In genomic region chr10:64080071-64080470, GRCh38 we compare ENCODE assay signal across 35 cellular contexts.
"Had no signal": no experiment of that assay in that cellular context is flagged by ENCODE, and none has a peak within 500 bp of the region (broad histone marks: within the 10 kb centered on the region; RNA-seq: fewer than 3 reads in every experiment).

No MANE protein-coding gene starts in this region.

- H3K27me3 ChIP-seq: body of pancreas, brain microvascular endothelial cell, breast epithelium, colonic mucosa had no signal

- H3K27ac ChIP-seq: body of pancreas, brain microvascular endothelial cell, breast epithelium, colonic mucosa, VCaP had no signal

- ATAC-seq: activated CD4-positive, alpha-beta T cell treated with anti-CD3 and anti-CD28 coated beads for 36 hours; activated CD8-positive, alpha-beta memory T cell treated with anti-CD3 and anti-CD28 coated beads, Interleukin-2, amount 10 ng/mL, durations not matched to agents 7 days and 5 days; activated CD8-positive, alpha-beta T cell treated with anti-CD3 and anti-CD28 coated beads, Interleukin-2, amount 10 ng/mL, durations not matched to agents 7 days and 5 days; activated naive CD8-positive, alpha-beta T cell treated with anti-CD3 and anti-CD28 coated beads, Interleukin-2, amount 50 U/mL, for 24 hours; body of pancreas; T-cell had no signal

- H3K27me3 Mint-ChIP-seq: activated B cell treated with CpG ODN at 0.5 μM for 24 hours; activated naive CD4-positive, alpha-beta T cell treated with anti-CD3 and anti-CD28 coated beads, Interleukin-2, amount 10 ng/mL, durations not matched to agents 7 days and 5 days; activated naive CD8-positive, alpha-beta T cell treated with anti-CD3 and anti-CD28 coated beads, Interleukin-2, amount 50 U/mL, for 24 hours had no signal

- H3K4me1 ChIP-seq: body of pancreas, breast epithelium had no signal

- H3K9me3 ChIP-seq: breast epithelium, colonic mucosa had no signal

- DNase-seq: activated B cell treated with CpG ODN at 0.5 μM for 24 hours; activated CD4-positive, alpha-beta memory T cell treated with anti-CD3 and anti-CD28 coated beads, Interleukin-2, amount 10 ng/mL, durations not matched to agents 7 days and 5 days; activated CD4-positive, alpha-beta T cell treated with anti-CD3 and anti-CD28 coated beads for 1 hour; activated CD4-positive, alpha-beta T cell treated with anti-CD3 and anti-CD28 coated beads for 36 hours; activated CD4-positive, alpha-beta T cell treated with anti-CD3 and anti-CD28 coated beads for 48 hours; activated CD4-positive, alpha-beta T cell treated with anti-CD3 and anti-CD28 coated beads, Interleukin-2, amount 10 ng/mL, durations not matched to agents 7 days and 5 days; activated CD4-positive, alpha-beta T cell treated with anti-CD3 and anti-CD28 coated beads, Interleukin-2, amount 50 U/mL, for 48 hours; activated CD8-positive, alpha-beta memory T cell treated with anti-CD3 and anti-CD28 coated beads for 24 hours; activated CD8-positive, alpha-beta memory T cell treated with anti-CD3 and anti-CD28 coated beads, Interleukin-2, amount 10 ng/mL, durations not matched to agents 7 days and 5 days; activated CD8-positive, alpha-beta memory T cell treated with anti-CD3 and anti-CD28 coated beads, Interleukin-2, amount 50 U/mL, for 48 hours; activated CD8-positive, alpha-beta T cell treated with anti-CD3 and anti-CD28 coated beads, Interleukin-2, amount 10 ng/mL, durations not matched to agents 7 days and 5 days; activated effector memory CD4-positive, alpha-beta T cell treated with Interleukin-2 at 50 U/mL for 16 hours; activated gamma-delta T cell; activated naive CD4-positive, alpha-beta T cell treated with anti-CD3 and anti-CD28 coated beads, Interleukin-2, amount 10 ng/mL, durations not matched to agents 7 days and 5 days; activated naive CD4-positive, alpha-beta T cell treated with Interleukin-2 at 50 U/mL for 16 hours; activated naive CD8-positive, alpha-beta T cell treated with anti-CD3 and anti-CD28 coated beads, Interleukin-2, amount 10 ng/mL, durations not matched to agents 7 days and 5 days; activated naive CD8-positive, alpha-beta T cell treated with anti-CD3 and anti-CD28 coated beads, Interleukin-2, amount 50 U/mL, for 24 hours; activated T-cell treated with anti-CD3 and anti-CD28 coated beads, Interleukin-2, amount 50 U/mL, for 24 hours; activated T-cell treated with anti-CD3 and anti-CD28 coated beads, Interleukin-2, amount 50 U/mL, for 48 hours; amniotic stem cell; aorta; body of pancreas; brain microvascular endothelial cell; central memory CD4-positive, alpha-beta T cell; colonic mucosa; T-cell; T-helper 2 cell; T-helper 9 cell had no signal

- H3K36me3 ChIP-seq: brain microvascular endothelial cell, breast epithelium, colonic mucosa had no signal

- FAIRE-seq: TTC549 had no signal

- H3K36me3 Mint-ChIP-seq: activated CD8-positive, alpha-beta memory T cell treated with anti-CD3 and anti-CD28 coated beads, Interleukin-2, amount 10 ng/mL, durations not matched to agents 7 days and 5 days; activated naive CD4-positive, alpha-beta T cell treated with anti-CD3 and anti-CD28 coated beads, Interleukin-2, amount 10 ng/mL, durations not matched to agents 7 days and 5 days; activated naive CD4-positive, alpha-beta T cell treated with anti-CD3 and anti-CD28 coated beads, Interleukin-2, amount 50 U/mL, for 24 hours; activated naive CD8-positive, alpha-beta T cell; activated naive CD8-positive, alpha-beta T cell treated with anti-CD3 and anti-CD28 coated beads, Interleukin-2, amount 10 ng/mL, durations not matched to agents 7 days and 5 days; T-cell had no signal

- H3K4me1 Mint-ChIP-seq: activated B cell treated with CpG ODN at 0.5 μM for 24 hours; activated CD4-positive, alpha-beta memory T cell treated with anti-CD3 and anti-CD28 coated beads, Interleukin-2, amount 10 ng/mL, durations not matched to agents 7 days and 5 days; activated CD4-positive, alpha-beta T cell treated with anti-CD3 and anti-CD28 coated beads for 36 hours; activated CD4-positive, alpha-beta T cell treated with anti-CD3 and anti-CD28 coated beads, Interleukin-2, amount 10 ng/mL, durations not matched to agents 7 days and 5 days; activated CD8-positive, alpha-beta memory T cell treated with anti-CD3 and anti-CD28 coated beads, Interleukin-2, amount 10 ng/mL, durations not matched to agents 7 days and 5 days; activated naive CD4-positive, alpha-beta T cell treated with anti-CD3 and anti-CD28 coated beads, Interleukin-2, amount 10 ng/mL, durations not matched to agents 7 days and 5 days; activated naive CD4-positive, alpha-beta T cell treated with anti-CD3 and anti-CD28 coated beads, Interleukin-2, amount 50 U/mL, for 24 hours; activated naive CD8-positive, alpha-beta T cell treated with anti-CD3 and anti-CD28 coated beads, Interleukin-2, amount 10 ng/mL, durations not matched to agents 7 days and 5 days; activated naive CD8-positive, alpha-beta T cell treated with anti-CD3 and anti-CD28 coated beads, Interleukin-2, amount 50 U/mL, for 24 hours; T-cell had no signal

- H3K4me3 ChIP-seq: body of pancreas, breast epithelium, colonic mucosa had no signal

- H3K4me3 Mint-ChIP-seq: activated B cell treated with CpG ODN at 0.5 μM for 24 hours; activated CD4-positive, alpha-beta memory T cell treated with anti-CD3 and anti-CD28 coated beads, Interleukin-2, amount 10 ng/mL, durations not matched to agents 7 days and 5 days; activated CD4-positive, alpha-beta T cell treated with anti-CD3 and anti-CD28 coated beads for 36 hours; activated CD4-positive, alpha-beta T cell treated with anti-CD3 and anti-CD28 coated beads, Interleukin-2, amount 10 ng/mL, durations not matched to agents 7 days and 5 days; activated CD8-positive, alpha-beta memory T cell treated with anti-CD3 and anti-CD28 coated beads, Interleukin-2, amount 10 ng/mL, durations not matched to agents 7 days and 5 days; activated CD8-positive, alpha-beta T cell treated with anti-CD3 and anti-CD28 coated beads, Interleukin-2, amount 10 ng/mL, durations not matched to agents 7 days and 5 days; activated naive CD4-positive, alpha-beta T cell treated with anti-CD3 and anti-CD28 coated beads, Interleukin-2, amount 10 ng/mL, durations not matched to agents 7 days and 5 days; activated naive CD4-positive, alpha-beta T cell treated with anti-CD3 and anti-CD28 coated beads, Interleukin-2, amount 50 U/mL, for 24 hours; activated naive CD8-positive, alpha-beta T cell; activated naive CD8-positive, alpha-beta T cell treated with anti-CD3 and anti-CD28 coated beads, Interleukin-2, amount 10 ng/mL, durations not matched to agents 7 days and 5 days; activated naive CD8-positive, alpha-beta T cell treated with anti-CD3 and anti-CD28 coated beads, Interleukin-2, amount 50 U/mL, for 24 hours; activated T-cell treated with anti-CD3 and anti-CD28 coated beads, Interleukin-2, amount 50 U/mL, for 24 hours; T-cell; T-helper 2 cell treated with Interferon-gamma antibody and Interleukin-4, amounts not matched to agents 5 μg/mL and 100 μg/mL, for 36 hours had no signal

- H3K9me3 Mint-ChIP-seq: activated B cell treated with CpG ODN at 0.5 μM for 24 hours; activated CD4-positive, alpha-beta memory T cell treated with anti-CD3 and anti-CD28 coated beads, Interleukin-2, amount 10 ng/mL, durations not matched to agents 7 days and 5 days; activated CD4-positive, alpha-beta T cell treated with anti-CD3 and anti-CD28 coated beads, Interleukin-2, amount 10 ng/mL, durations not matched to agents 7 days and 5 days; activated naive CD4-positive, alpha-beta T cell treated with anti-CD3 and anti-CD28 coated beads, Interleukin-2, amount 10 ng/mL, durations not matched to agents 7 days and 5 days; activated naive CD4-positive, alpha-beta T cell treated with anti-CD3 and anti-CD28 coated beads, Interleukin-2, amount 50 U/mL, for 24 hours; activated naive CD8-positive, alpha-beta T cell treated with anti-CD3 and anti-CD28 coated beads, Interleukin-2, amount 10 ng/mL, durations not matched to agents 7 days and 5 days; activated naive CD8-positive, alpha-beta T cell treated with anti-CD3 and anti-CD28 coated beads, Interleukin-2, amount 50 U/mL, for 24 hours; activated T-cell treated with anti-CD3 and anti-CD28 coated beads, Interleukin-2, amount 50 U/mL, for 24 hours; activated T-helper 2 cell treated with anti-CD3 and anti-CD28 coated beads, Interferon-gamma antibody, Interleukin-2, Interleukin-4, amounts not matched to agents 10 μg/mL and 5 μg/mL and 100 μg/mL, durations not matched to agents 14 hours and 24 hours and 36 hours; T-cell; T-helper 2 cell treated with Interferon-gamma antibody and Interleukin-4, amounts not matched to agents 5 μg/mL and 100 μg/mL, for 36 hours had no signal

- H3K27ac Mint-ChIP-seq: activated B cell treated with CpG ODN at 0.5 μM for 24 hours; activated CD4-positive, alpha-beta memory T cell treated with anti-CD3 and anti-CD28 coated beads, Interleukin-2, amount 10 ng/mL, durations not matched to agents 7 days and 5 days; activated CD4-positive, alpha-beta T cell treated with anti-CD3 and anti-CD28 coated beads for 36 hours; activated CD4-positive, alpha-beta T cell treated with anti-CD3 and anti-CD28 coated beads, Interleukin-2, amount 10 ng/mL, durations not matched to agents 7 days and 5 days; activated CD8-positive, alpha-beta memory T cell treated with anti-CD3 and anti-CD28 coated beads, Interleukin-2, amount 10 ng/mL, durations not matched to agents 7 days and 5 days; activated CD8-positive, alpha-beta T cell treated with anti-CD3 and anti-CD28 coated beads, Interleukin-2, amount 10 ng/mL, durations not matched to agents 7 days and 5 days; activated naive CD4-positive, alpha-beta T cell treated with anti-CD3 and anti-CD28 coated beads, Interleukin-2, amount 10 ng/mL, durations not matched to agents 7 days and 5 days; activated naive CD4-positive, alpha-beta T cell treated with anti-CD3 and anti-CD28 coated beads, Interleukin-2, amount 50 U/mL, for 24 hours; activated naive CD8-positive, alpha-beta T cell; activated naive CD8-positive, alpha-beta T cell treated with anti-CD3 and anti-CD28 coated beads, Interleukin-2, amount 10 ng/mL, durations not matched to agents 7 days and 5 days; activated naive CD8-positive, alpha-beta T cell treated with anti-CD3 and anti-CD28 coated beads, Interleukin-2, amount 50 U/mL, for 24 hours; activated T-cell treated with anti-CD3 and anti-CD28 coated beads, Interleukin-2, amount 50 U/mL, for 24 hours; activated T-helper 2 cell treated with anti-CD3 and anti-CD28 coated beads, Interferon-gamma antibody, Interleukin-2, Interleukin-4, amounts not matched to agents 10 μg/mL and 5 μg/mL and 100 μg/mL, durations not matched to agents 14 hours and 24 hours and 36 hours; T-cell; T-helper 2 cell treated with Interferon-gamma antibody and Interleukin-4, amounts not matched to agents 5 μg/mL and 100 μg/mL, for 36 hours had no signal
